8 cellular contexts compared by ENCODE assay signal in genomic region chr6:33161354-33162320, GRCh38. TPM values are rescaled to one million over a fixed set of nuclear protein-coding genes. Genes with fewer than 3 reads are reported as not detected.
DNase-seq lines count a peak whose midpoint lies in the region; ATAC-seq and TF ChIP-seq lines count a peak whose summit lies in the region.

No MANE protein-coding gene starts in this region.

- peak; percentile 91 to 99 for TF ChIP-seq CTCF in right atrium auricular region (IDR thresholded peaks at IDR 0.05)
- peak; percentile 91 for TF ChIP-seq CTCF in psoas muscle (IDR thresholded peaks at IDR 0.05)

- H3K4me3 ChIP-seq in ACC112 (ENCODE audit: low read depth, low read length) (peak overlapping the region; percentile 77), right atrium auricular region (peak overlapping the region; percentile 32 to 52), psoas muscle (peak overlapping the region; percentile 70)

- intact Hi-C loops in psoas muscle (cut with DNase I): loop anchor here (1.0 to 2.0 kb wide), 3 partner anchors 36 to 87 kb away; no protein-coding TSS in a partner anchor

- H3K27ac ChIP-seq in ACC112 (ENCODE audit: low read depth, low read length) (peak overlapping the region; percentile 66), right atrium auricular region (peak overlapping the region; percentile 23 to 59), psoas muscle (no peak overlapping the region)

- DNase-seq in Kasumi-1 (lab: John Stamatoyannopoulos, UW): peak; percentile 37 to 50
- DNase-seq in T-helper 2 cell: peak; percentile 69 to 74 (median 72)
- DNase-seq in amniotic stem cell (lab: John Stamatoyannopoulos, UW): peak; percentile 12
- DNase-seq in right atrium auricular region (ENCODE audit: low spot score): peak; percentile 85
- peak; percentile 84 to 90 for DNase-seq in psoas muscle
- peak; percentile 84 for DNase-seq in ureter (ENCODE audit: low spot score)

- 6 to 7% (median 6%) methylated on average over 44 to 58 of the region's 58 CpGs for WGBS in psoas muscle, 3 donors

- H3K9me3 ChIP-seq in right atrium auricular region: no peaks in the 10 kb centered on the region
- no peaks in the 10 kb centered on the region for H3K9me3 ChIP-seq in psoas muscle

- H3K36me3 ChIP-seq in ACC112 (ENCODE audit: insufficient read depth, low read length) (no peaks in the 10 kb centered on the region), right atrium auricular region (no peaks in the 10 kb centered on the region), psoas muscle (ENCODE audit: insufficient read depth in 1 of 2, low read depth in 1 of 2) (no peaks in the 10 kb centered on the region)

- peaks cover 16% of the 10 kb centered on the region for H3K4me1 ChIP-seq in ACC112 (ENCODE audit: control insufficient read depth, insufficient read depth, low read length, unreplicated experiment)
- peaks cover 0 to 18% of the 10 kb centered on the region in 2 donors for H3K4me1 ChIP-seq in right atrium auricular region
- H3K4me1 ChIP-seq in psoas muscle: peaks cover 5% of the 10 kb centered on the region

- no peaks in the 10 kb centered on the region for H3K79me2 ChIP-seq in ACC112 (ENCODE audit: control insufficient read depth, insufficient read depth, low read length, unreplicated experiment)

- peak; percentile 69 for ATAC-seq in GM18498 (IDR thresholded peaks at IDR 0.05; ENCODE audit: unreplicated experiment)
- peak; percentile 92 to 100 (median 94) for ATAC-seq in psoas muscle

- H2AFZ ChIP-seq in ACC112 (ENCODE audit: low read length, unreplicated experiment): peak overlapping the region; percentile 26

- H3K27me3 ChIP-seq in ACC112 (ENCODE audit: insufficient read depth, low read length) (no peaks in the 10 kb centered on the region), right atrium auricular region (no peaks in the 10 kb centered on the region), psoas muscle (ENCODE audit: insufficient read depth in 3 of 3, low read length in 2 of 3) (no peaks in the 10 kb centered on the region)

RNA-seq across cellular contexts. Expression of gene COL11A2, which starts 30.6 kb away (rescaled TPM):
- total RNA-seq in right atrium auricular region: 1 to 10 TPM in 1 of 2 donors, under 1 TPM in 1; 0.63 to 1.5 TPM
- total RNA-seq in psoas muscle: 1 to 10 TPM in 1 of 4 donors, under 1 TPM in 3; 0.27 to 1.3 (median 0.51) TPM
- under 1 TPM; 0.35 to 0.69 (median 0.61) TPM for polyA plus RNA-seq in psoas muscle
- 0.96 TPM for total RNA-seq in ureter

RNA-seq across cellular contexts. Expression of gene RXRB, which starts 38.8 kb away (rescaled TPM):
- total RNA-seq in right atrium auricular region (10 to 100 TPM; 17.1 to 17.4 TPM), psoas muscle (10 to 100 TPM; 31.3 to 43.7 (median 36.0) TPM), ureter (50.8 TPM)
- 10 to 100 TPM; 19.2 to 45.9 (median 29.3) TPM for polyA plus RNA-seq in psoas muscle

RNA-seq across cellular contexts. Expression of gene SLC39A7, which starts 39.0 kb away (rescaled TPM):
- 10 to 100 TPM; 67.0 to 70.0 TPM for total RNA-seq in right atrium auricular region
- total RNA-seq in psoas muscle: 10 to 100 TPM; 17.6 to 41.4 (median 28.4) TPM
- 100 to 1,000 TPM in 1 of 3 donors, 10 to 100 TPM in 2; 44.8 to 126 (median 53.5) TPM for polyA plus RNA-seq in psoas muscle
- 60.7 TPM for total RNA-seq in ureter

RNA-seq across cellular contexts. Expression of gene HSD17B8, which starts 42.8 kb away (rescaled TPM):
- 10 to 100 TPM; 10.3 to 31.4 TPM for total RNA-seq in right atrium auricular region
- 10 to 100 TPM in 3 of 4 donors, 1 to 10 TPM in 1; 5.3 to 18.9 (median 11.9) TPM for total RNA-seq in psoas muscle
- polyA plus RNA-seq in psoas muscle: 10 to 100 TPM in 2 of 3 donors, 1 to 10 TPM in 1; 9.6 to 12.3 (median 10.2) TPM
- total RNA-seq in ureter: 28.6 TPM

RNA-seq across cellular contexts. Expression of gene RING1, which starts 46.7 kb away (rescaled TPM):
- 10 to 100 TPM in 1 of 2 donors, 1 to 10 TPM in 1; 7.5 to 13.9 TPM for total RNA-seq in right atrium auricular region
- total RNA-seq in psoas muscle: 10 to 100 TPM; 27.9 to 31.6 (median 29.1) TPM
- 10 to 100 TPM; 29.9 to 39.4 (median 34.6) TPM for polyA plus RNA-seq in psoas muscle
- 50.6 TPM for total RNA-seq in ureter

Comparison
In these comparisons a context has a peak if more than half of its experiments do, and no peak if none do; other contexts are left out.
1. DNase-seq: peak in every context shown above with its lines; median percentile 87 in psoas muscle; 85 in right atrium auricular region; 84 in ureter; 72 in T-helper 2 cell; 44 in Kasumi-1; 12 in amniotic stem cell.